In genomic region chr14:93056840-93057585, GRCh38 we compare ENCODE assay signal across 9 cellular contexts. TPM values are rescaled to one million over a fixed set of nuclear protein-coding genes. Genes with fewer than 3 reads are reported as not detected.
DNase-seq lines count a peak whose midpoint lies in the region; ATAC-seq, FAIRE-seq and TF ChIP-seq lines count a peak whose summit lies in the region.
"Had no signal": no experiment of that assay in that cellular context is flagged by ENCODE, and none has a peak within 500 bp of the region (broad histone marks: within the 10 kb centered on the region; RNA-seq: fewer than 3 reads in every experiment).

No MANE protein-coding gene starts in this region.

- TF ChIP-seq POLR2A in GM12878 (IDR thresholded peaks at IDR 0.05; ENCODE audit: low read depth, low read length): no peak

- peaks cover 21% of the 10 kb centered on the region for H3K4me1 ChIP-seq in GM12878 (ENCODE audit: control insufficient read depth, insufficient read depth, low read length)

- peak overlapping the region in 5 of 6 donors; percentile 10 to 82 (median 74) for H3K27ac Mint-ChIP-seq in immature natural killer cell

- no peaks in the 10 kb centered on the region for H3K27me3 ChIP-seq in GM12878 (replicated peaks in 1 of 2; ENCODE audit: control insufficient read depth in 2 of 2, insufficient read depth in 2 of 2, low read length in 1 of 2)

- 78% methylated on average over 14 of the region's 14 CpGs for WGBS in GM12878 (ENCODE audit: insufficient coverage, insufficient replicate concordance, low lambda C conversion rate, missing lambda C conversion rate)

- H3K9ac ChIP-seq in GM12878 (ENCODE audit: control insufficient read depth, insufficient read depth, low read length): no peak overlapping the region

- H3K27ac ChIP-seq in GM12878 (ENCODE audit: control insufficient read depth, insufficient read depth): no peak overlapping the region
- peak overlapping the region; percentile 77 for H3K27ac ChIP-seq in temporal lobe (ENCODE audit: low read depth, low read length)

- H3K4me2 ChIP-seq in GM12878 (ENCODE audit: control insufficient read depth, insufficient read depth): no peak overlapping the region

- no TSS peak for BruUV-seq in GM12878 (replicated peaks; lab: Mats Ljungman, UMichigan)

- peaks cover 0 to 2% (median 2%) of the 10 kb centered on the region in 3 donors for H3K27me3 Mint-ChIP-seq in immature natural killer cell (ENCODE audit: low read depth in 3 of 3)

- DNase-seq in LHCN-M2 (ENCODE audit: low read depth) (peak; percentile 13), GM12878 (ENCODE audit: low read depth, low spot score) (no peak), immature natural killer cell (no peak), SKM-1 (lab: John Stamatoyannopoulos, UW; ENCODE audit: unreplicated experiment) (no peak)
- DNase-seq: activated CD4-positive, alpha-beta T cell treated with anti-CD3 and anti-CD28 coated beads for 4 hours; NCI-H146 had no signal

- H3K36me3 ChIP-seq in GM12878 (ENCODE audit: control insufficient read depth in 2 of 2, insufficient read depth in 2 of 2, low read length in 1 of 2): peaks cover 0 to 5% of the 10 kb centered on the region in 2 experiments; a peak in 3 of 4 replicates

- no peak overlapping the region for H3K4me3 ChIP-seq in GM12878

- H3K4me1 Mint-ChIP-seq in immature natural killer cell: peaks cover 43 to 49% of the 10 kb centered on the region in 2 donors

- intact Hi-C loops in GM12878 (cut with micrococcal nuclease; ENCODE audit: unreplicated experiment): no loop called here

- RAD21 ChIA-PET in GM12878 (lab: Charles Lee; ENCODE audit: unreplicated experiment): interaction anchor here (2.3 kb wide), 1 partner anchor 57 kb away, joined by 6 read pairs; no protein-coding TSS in a partner anchor

- SMC1A ChIA-PET in GM12878 (lab: Charles Lee; ENCODE audit: uncharacterized antibody, unreplicated experiment): no interaction called here

- CTCF ChIA-PET in GM12878 (lab: Yijun Ruan, JAX): interaction anchor here (0.7 to 2.1 kb wide), 2 partner anchors 56 to 70 kb away, joined by 3 to 8 read pairs; no protein-coding TSS in a partner anchor

- H4K20me1 ChIP-seq in GM12878 (ENCODE audit: control insufficient read depth, insufficient read depth): no peaks in the 10 kb centered on the region

- in situ Hi-C loops in GM12878 (cut with MboI): no loop called here

- no peaks in the 10 kb centered on the region for H3K9me3 ChIP-seq in GM12878 (replicated peaks; ENCODE audit: control insufficient read depth, insufficient read depth, low read length)

- peaks cover 0 to 3% (median 0%) of the 10 kb centered on the region in 3 donors for H3K36me3 Mint-ChIP-seq in immature natural killer cell

- no peaks in the 10 kb centered on the region for H3K9me3 Mint-ChIP-seq in immature natural killer cell

- H2AFZ ChIP-seq in GM12878 (ENCODE audit: control insufficient read depth, low read depth, low read length): no peak overlapping the region

- no peak for TF ChIP-seq EP300 in GM12878 (IDR thresholded peaks at IDR 0.05; ENCODE audit: borderline replicate concordance in 1 of 2, control insufficient read depth in 1 of 2, low read depth in 2 of 2, low read length in 2 of 2)

- POLR2A ChIA-PET in GM12878 (lab: Charles Lee): interaction anchor here (0.5 to 0.6 kb wide), 3 partner anchors 35 to 926 kb away, joined by 3 read pairs; no protein-coding TSS in a partner anchor

- peaks cover 5% of the 10 kb centered on the region for H3K79me2 ChIP-seq in GM12878 (ENCODE audit: control insufficient read depth, insufficient read depth, low read length)

- ATAC-seq in GM12878 (no peak), GM19452 (IDR thresholded peaks at IDR 0.05; ENCODE audit: unreplicated experiment) (no peak), GM19035 (IDR thresholded peaks at IDR 0.05; ENCODE audit: unreplicated experiment) (no peak)

- H3K4me3 Mint-ChIP-seq in immature natural killer cell: no peak overlapping the region

- no peak for TF ChIP-seq RAD21 in GM12878 (IDR thresholded peaks at IDR 0.05; ENCODE audit: insufficient read depth, low read depth, low read length)

- no peak for FAIRE-seq in GM12878 (lab: Jason Lieb, UNC)

- no peak for TF ChIP-seq CTCF in GM12878 (IDR thresholded peaks at IDR 0.05 in 2 of 3, conservative IDR thresholded peaks at IDR 0.05 in 1 of 3; ENCODE audit: control insufficient read depth in 2 of 3, extremely low read depth in 1 of 3, insufficient read depth in 1 of 3, low read depth in 3 of 3, low read length in 3 of 3)

TF ChIP-seq in GM12878, 131 proteins besides CTCF, POLR2A, EP300 and RAD21:
- TF ChIP-seq BCL3 (IDR thresholded peaks at IDR 0.05; ENCODE audit: borderline replicate concordance, insufficient read depth, low read depth, low read length, poor library complexity, severe bottlenecking) (peak; percentile 27), ATF3 (IDR thresholded peaks at IDR 0.05; ENCODE audit: borderline replicate concordance, extremely low read depth, low read depth, low read length) (no peak)

RNA-seq across cellular contexts. Expression of gene ITPK1, which starts 58.7 kb away (rescaled TPM):
- total RNA-seq in LHCN-M2 (2014; rRNA removed): 27.5 and 27.7 TPM in 2 replicates
- 45.8 TPM for polyA plus RNA-seq in LHCN-M2 (2012)
- 27.6 and 44.1 TPM in 2 replicates for total RNA-seq in GM12878 (2013; cell fraction: nucleolus; rRNA removed)
- 23.5 and 26.5 TPM in 2 replicates for total RNA-seq in GM12878 (2014; rRNA removed)
- total RNA-seq in GM12878 (2014; rRNA removed; fragmentation: Illumina TruSeq; extraction: Trizol): 15.9 and 21.9 TPM in 2 replicates
- 56.1 and 57.9 TPM in 2 replicates for total RNA-seq in GM12878 (2021)
- polyA plus RNA-seq in GM12878 (2011; ENCODE audit: low read depth): 10.8 TPM
- 33.3 and 73.2 TPM in 2 replicates for polyA plus RNA-seq in GM12878 (2011; rRNA removed)
- polyA plus RNA-seq in GM12878 (2011; cell fraction: cytosol; rRNA removed): 73.7 and 83.9 TPM in 2 replicates
- polyA plus RNA-seq in GM12878 (2011; cell fraction: nucleus; rRNA removed): 69.1 and 75.9 TPM in 2 replicates
- 22.0 and 26.6 TPM in 2 replicates for polyA plus RNA-seq in GM12878 (2012)
- polyA plus RNA-seq in GM12878 (2014; fragmentation: Illumina TruSeq; extraction: Trizol): 21.9 and 36.4 TPM in 2 replicates
- polyA plus RNA-seq in GM12878 (2014; fragmentation: Nextera tagmentation; extraction: Ambion mirVana): 1 to 10 TPM; 1.3 to 2.1 TPM
- polyA plus RNA-seq in GM12878 (2014; rRNA removed): 36.2 and 36.3 TPM in 2 replicates
- 10 to 100 TPM; 24.5 to 27.5 TPM for polyA plus RNA-seq in GM12878 (2016; fragmentation: Nextera tagmentation; extraction: Ambion mirVana)
- polyA minus RNA-seq in GM12878 (2011; rRNA and poly(A)+ RNA removed): 137 and 139 TPM in 2 replicates
- polyA minus RNA-seq in GM12878 (2011; cell fraction: cytosol; rRNA and poly(A)+ RNA removed): 32.7 and 33.5 TPM in 2 replicates
- polyA minus RNA-seq in GM12878 (2011; cell fraction: nucleus; rRNA and poly(A)+ RNA removed): 38.8 and 49.5 TPM in 2 replicates
- 10 to 100 TPM; 19.5 to 53.0 (median 21.7) TPM for polyA plus RNA-seq in immature natural killer cell
- total RNA-seq in temporal lobe: 23.1 TPM
